In the genomic region with DNA sequence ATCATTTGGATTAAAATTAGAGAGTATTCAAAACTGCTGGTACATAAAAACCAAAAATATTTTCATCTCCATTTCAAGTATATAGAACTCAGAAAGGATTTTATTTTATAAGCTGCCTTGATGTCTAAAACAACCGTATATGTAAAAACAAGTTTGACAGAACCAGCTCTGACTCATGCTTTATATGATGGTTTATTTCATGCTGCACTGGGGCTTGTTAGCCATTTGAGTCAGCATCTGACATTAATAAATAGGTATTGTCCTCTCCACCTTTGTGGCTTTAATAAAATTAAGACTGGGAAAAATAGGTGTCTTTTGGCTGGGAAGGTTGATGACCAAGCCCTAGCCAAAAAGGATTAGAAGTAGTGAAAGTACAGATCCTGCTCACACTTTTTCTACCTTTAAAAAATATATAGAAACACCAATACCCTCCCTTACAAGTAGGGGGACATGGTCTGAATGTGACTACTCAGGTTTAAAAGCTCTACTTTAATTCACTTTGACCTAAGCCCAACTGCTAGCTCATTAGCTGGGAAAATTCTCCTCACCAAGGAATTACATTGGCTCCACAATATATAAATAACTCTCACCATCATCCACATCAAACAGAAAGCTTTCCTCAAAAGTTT, we compare ENCODE assay signal across 3 cellular contexts.
TF ChIP-seq lines count a peak whose summit lies in the region.

No MANE protein-coding gene starts in this region.

TF ChIP-seq in GM23338, 12 proteins besides CTCF, POLR2A, EP300 and RAD21 (continues in another document):
- no peak for TF ChIP-seq EZH2phosphoT487 (IDR thresholded peaks at IDR 0.05; ENCODE audit: unreplicated experiment)
- TF ChIP-seq, protein P1, sequence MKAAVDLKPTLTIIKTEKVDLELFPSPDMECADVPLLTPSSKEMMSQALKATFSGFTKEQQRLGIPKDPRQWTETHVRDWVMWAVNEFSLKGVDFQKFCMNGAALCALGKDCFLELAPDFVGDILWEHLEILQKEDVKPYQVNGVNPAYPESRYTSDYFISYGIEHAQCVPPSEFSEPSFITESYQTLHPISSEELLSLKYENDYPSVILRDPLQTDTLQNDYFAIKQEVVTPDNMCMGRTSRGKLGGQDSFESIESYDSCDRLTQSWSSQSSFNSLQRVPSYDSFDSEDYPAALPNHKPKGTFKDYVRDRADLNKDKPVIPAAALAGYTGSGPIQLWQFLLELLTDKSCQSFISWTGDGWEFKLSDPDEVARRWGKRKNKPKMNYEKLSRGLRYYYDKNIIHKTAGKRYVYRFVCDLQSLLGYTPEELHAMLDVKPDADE (IDR thresholded peaks at IDR 0.05), result no peak
- TF ChIP-seq ZNF114 (CRISPR knock-in tag; IDR thresholded peaks at IDR 0.05), result no peak
- TF ChIP-seq, protein P2, sequence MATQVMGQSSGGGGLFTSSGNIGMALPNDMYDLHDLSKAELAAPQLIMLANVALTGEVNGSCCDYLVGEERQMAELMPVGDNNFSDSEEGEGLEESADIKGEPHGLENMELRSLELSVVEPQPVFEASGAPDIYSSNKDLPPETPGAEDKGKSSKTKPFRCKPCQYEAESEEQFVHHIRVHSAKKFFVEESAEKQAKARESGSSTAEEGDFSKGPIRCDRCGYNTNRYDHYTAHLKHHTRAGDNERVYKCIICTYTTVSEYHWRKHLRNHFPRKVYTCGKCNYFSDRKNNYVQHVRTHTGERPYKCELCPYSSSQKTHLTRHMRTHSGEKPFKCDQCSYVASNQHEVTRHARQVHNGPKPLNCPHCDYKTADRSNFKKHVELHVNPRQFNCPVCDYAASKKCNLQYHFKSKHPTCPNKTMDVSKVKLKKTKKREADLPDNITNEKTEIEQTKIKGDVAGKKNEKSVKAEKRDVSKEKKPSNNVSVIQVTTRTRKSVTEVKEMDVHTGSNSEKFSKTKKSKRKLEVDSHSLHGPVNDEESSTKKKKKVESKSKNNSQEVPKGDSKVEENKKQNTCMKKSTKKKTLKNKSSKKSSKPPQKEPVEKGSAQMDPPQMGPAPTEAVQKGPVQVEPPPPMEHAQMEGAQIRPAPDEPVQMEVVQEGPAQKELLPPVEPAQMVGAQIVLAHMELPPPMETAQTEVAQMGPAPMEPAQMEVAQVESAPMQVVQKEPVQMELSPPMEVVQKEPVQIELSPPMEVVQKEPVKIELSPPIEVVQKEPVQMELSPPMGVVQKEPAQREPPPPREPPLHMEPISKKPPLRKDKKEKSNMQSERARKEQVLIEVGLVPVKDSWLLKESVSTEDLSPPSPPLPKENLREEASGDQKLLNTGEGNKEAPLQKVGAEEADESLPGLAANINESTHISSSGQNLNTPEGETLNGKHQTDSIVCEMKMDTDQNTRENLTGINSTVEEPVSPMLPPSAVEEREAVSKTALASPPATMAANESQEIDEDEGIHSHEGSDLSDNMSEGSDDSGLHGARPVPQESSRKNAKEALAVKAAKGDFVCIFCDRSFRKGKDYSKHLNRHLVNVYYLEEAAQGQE (IDR thresholded peaks at IDR 0.05; ENCODE audit: unreplicated experiment), result no peak
- no peak for TF ChIP-seq NANOG (IDR thresholded peaks at IDR 0.05; ENCODE audit: borderline replicate concordance)
- TF ChIP-seq ZNF331 (CRISPR knock-in tag; IDR thresholded peaks at IDR 0.05; ENCODE audit: low read depth), result no peak
- no peak for TF ChIP-seq STAT1 (IDR thresholded peaks at IDR 0.05; ENCODE audit: unreplicated experiment)
- no peak for TF ChIP-seq POLR2AphosphoS5 (IDR thresholded peaks at IDR 0.05; ENCODE audit: low read depth)
- no peak for TF ChIP-seq JUNB (IDR thresholded peaks at IDR 0.05; ENCODE audit: unreplicated experiment)
- TF ChIP-seq EZH2 (IDR thresholded peaks at IDR 0.05; ENCODE audit: low read depth, unreplicated experiment), result no peak
- no peak for TF ChIP-seq CREB1 (CRISPR knock-in tag; IDR thresholded peaks at IDR 0.05; ENCODE audit: low read depth)

TF ChIP-seq in WTC11, 78 proteins besides CTCF, POLR2A, EP300 and RAD21 (continued from another document and continues in another):
- no peak for TF ChIP-seq RELA (CRISPR knock-in tag; IDR thresholded peaks at IDR 0.05; ENCODE audit: borderline replicate concordance)
- no peak for TF ChIP-seq ZNF263 (CRISPR knock-in tag; IDR thresholded peaks at IDR 0.05; ENCODE audit: low read depth)
- TF ChIP-seq, protein P3, sequence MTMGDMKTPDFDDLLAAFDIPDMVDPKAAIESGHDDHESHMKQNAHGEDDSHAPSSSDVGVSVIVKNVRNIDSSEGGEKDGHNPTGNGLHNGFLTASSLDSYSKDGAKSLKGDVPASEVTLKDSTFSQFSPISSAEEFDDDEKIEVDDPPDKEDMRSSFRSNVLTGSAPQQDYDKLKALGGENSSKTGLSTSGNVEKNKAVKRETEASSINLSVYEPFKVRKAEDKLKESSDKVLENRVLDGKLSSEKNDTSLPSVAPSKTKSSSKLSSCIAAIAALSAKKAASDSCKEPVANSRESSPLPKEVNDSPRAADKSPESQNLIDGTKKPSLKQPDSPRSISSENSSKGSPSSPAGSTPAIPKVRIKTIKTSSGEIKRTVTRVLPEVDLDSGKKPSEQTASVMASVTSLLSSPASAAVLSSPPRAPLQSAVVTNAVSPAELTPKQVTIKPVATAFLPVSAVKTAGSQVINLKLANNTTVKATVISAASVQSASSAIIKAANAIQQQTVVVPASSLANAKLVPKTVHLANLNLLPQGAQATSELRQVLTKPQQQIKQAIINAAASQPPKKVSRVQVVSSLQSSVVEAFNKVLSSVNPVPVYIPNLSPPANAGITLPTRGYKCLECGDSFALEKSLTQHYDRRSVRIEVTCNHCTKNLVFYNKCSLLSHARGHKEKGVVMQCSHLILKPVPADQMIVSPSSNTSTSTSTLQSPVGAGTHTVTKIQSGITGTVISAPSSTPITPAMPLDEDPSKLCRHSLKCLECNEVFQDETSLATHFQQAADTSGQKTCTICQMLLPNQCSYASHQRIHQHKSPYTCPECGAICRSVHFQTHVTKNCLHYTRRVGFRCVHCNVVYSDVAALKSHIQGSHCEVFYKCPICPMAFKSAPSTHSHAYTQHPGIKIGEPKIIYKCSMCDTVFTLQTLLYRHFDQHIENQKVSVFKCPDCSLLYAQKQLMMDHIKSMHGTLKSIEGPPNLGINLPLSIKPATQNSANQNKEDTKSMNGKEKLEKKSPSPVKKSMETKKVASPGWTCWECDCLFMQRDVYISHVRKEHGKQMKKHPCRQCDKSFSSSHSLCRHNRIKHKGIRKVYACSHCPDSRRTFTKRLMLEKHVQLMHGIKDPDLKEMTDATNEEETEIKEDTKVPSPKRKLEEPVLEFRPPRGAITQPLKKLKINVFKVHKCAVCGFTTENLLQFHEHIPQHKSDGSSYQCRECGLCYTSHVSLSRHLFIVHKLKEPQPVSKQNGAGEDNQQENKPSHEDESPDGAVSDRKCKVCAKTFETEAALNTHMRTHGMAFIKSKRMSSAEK (CRISPR knock-in tag; IDR thresholded peaks at IDR 0.05; ENCODE audit: borderline replicate concordance), result no peak
- TF ChIP-seq, protein P4, sequence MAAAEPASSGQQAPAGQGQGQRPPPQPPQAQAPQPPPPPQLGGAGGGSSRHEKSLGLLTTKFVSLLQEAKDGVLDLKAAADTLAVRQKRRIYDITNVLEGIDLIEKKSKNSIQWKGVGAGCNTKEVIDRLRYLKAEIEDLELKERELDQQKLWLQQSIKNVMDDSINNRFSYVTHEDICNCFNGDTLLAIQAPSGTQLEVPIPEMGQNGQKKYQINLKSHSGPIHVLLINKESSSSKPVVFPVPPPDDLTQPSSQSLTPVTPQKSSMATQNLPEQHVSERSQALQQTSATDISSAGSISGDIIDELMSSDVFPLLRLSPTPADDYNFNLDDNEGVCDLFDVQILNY (CRISPR knock-in tag; IDR thresholded peaks at IDR 0.05), result no peak
- TF ChIP-seq, protein P5, sequence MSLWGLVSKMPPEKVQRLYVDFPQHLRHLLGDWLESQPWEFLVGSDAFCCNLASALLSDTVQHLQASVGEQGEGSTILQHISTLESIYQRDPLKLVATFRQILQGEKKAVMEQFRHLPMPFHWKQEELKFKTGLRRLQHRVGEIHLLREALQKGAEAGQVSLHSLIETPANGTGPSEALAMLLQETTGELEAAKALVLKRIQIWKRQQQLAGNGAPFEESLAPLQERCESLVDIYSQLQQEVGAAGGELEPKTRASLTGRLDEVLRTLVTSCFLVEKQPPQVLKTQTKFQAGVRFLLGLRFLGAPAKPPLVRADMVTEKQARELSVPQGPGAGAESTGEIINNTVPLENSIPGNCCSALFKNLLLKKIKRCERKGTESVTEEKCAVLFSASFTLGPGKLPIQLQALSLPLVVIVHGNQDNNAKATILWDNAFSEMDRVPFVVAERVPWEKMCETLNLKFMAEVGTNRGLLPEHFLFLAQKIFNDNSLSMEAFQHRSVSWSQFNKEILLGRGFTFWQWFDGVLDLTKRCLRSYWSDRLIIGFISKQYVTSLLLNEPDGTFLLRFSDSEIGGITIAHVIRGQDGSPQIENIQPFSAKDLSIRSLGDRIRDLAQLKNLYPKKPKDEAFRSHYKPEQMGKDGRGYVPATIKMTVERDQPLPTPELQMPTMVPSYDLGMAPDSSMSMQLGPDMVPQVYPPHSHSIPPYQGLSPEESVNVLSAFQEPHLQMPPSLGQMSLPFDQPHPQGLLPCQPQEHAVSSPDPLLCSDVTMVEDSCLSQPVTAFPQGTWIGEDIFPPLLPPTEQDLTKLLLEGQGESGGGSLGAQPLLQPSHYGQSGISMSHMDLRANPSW (CRISPR knock-in tag; conservative IDR thresholded peaks at IDR 0.05; ENCODE audit: low read depth), result no peak

TF ChIP-seq in endothelial cell of umbilical vein, 7 proteins besides CTCF, POLR2A, EP300 and RAD21:
- TF ChIP-seq EZH2 (IDR thresholded peaks at IDR 0.05; ENCODE audit: borderline replicate concordance, low read depth, low read length, severe bottlenecking) (no peak), FOS (IDR thresholded peaks at IDR 0.05; ENCODE audit: borderline replicate concordance, insufficient read depth, low read length) (no peak), GATA2 (IDR thresholded peaks at IDR 0.05; ENCODE audit: insufficient read depth, insufficient read length, low read depth, low read length) (no peak), JUN (IDR thresholded peaks at IDR 0.05; ENCODE audit: borderline replicate concordance, insufficient read depth, insufficient read length, low read depth) (no peak), MYC (IDR thresholded peaks at IDR 0.05; ENCODE audit: low read depth, low read length) (no peak), POLR2AphosphoS5 (IDR thresholded peaks at IDR 0.05; ENCODE audit: insufficient read depth, low read depth, low read length) (no peak)
- TF ChIP-seq, protein P6, sequence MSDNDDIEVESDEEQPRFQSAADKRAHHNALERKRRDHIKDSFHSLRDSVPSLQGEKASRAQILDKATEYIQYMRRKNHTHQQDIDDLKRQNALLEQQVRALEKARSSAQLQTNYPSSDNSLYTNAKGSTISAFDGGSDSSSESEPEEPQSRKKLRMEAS (IDR thresholded peaks at IDR 0.05; ENCODE audit: insufficient read depth, insufficient read length), result no peak
